Comparison of ENCODE assay signal across 8 cellular contexts in genomic region chr9:94623253-94623652, GRCh38. TPM values are rescaled to one million over a fixed set of nuclear protein-coding genes. Genes with fewer than 3 reads are reported as not detected.
DNase-seq lines count a peak whose midpoint lies in the region; ATAC-seq, FAIRE-seq and TF ChIP-seq lines count a peak whose summit lies in the region.

No MANE protein-coding gene starts in this region.

- ATAC-seq in RWPE2 (ENCODE audit: low read depth): peak; percentile 27; the same call in 1 of the 3 replicates
- ATAC-seq in GM21737 (IDR thresholded peaks at IDR 0.05; ENCODE audit: unreplicated experiment): no peak

- DNase-seq in AG20443 (ENCODE audit: low spot score) (peak; percentile 21), GM19238 (ENCODE audit: insufficient read length, low spot score) (peak; percentile 25), RWPE2 (ENCODE audit: low spot score) (no peak), foreskin fibroblast (no peak), urothelium cell line (ENCODE audit: low spot score) (peak; percentile 29), pons (ENCODE audit: low spot score) (no peak), ovary (no peak)

- H3K27me3 ChIP-seq in RWPE2 (ENCODE audit: insufficient read depth, poor library complexity, severe bottlenecking) (no peaks in the 10 kb centered on the region), ovary (no peaks in the 10 kb centered on the region)

- 77 to 79% (median 77%) methylated on average over 9 of the region's 9 CpGs for WGBS in ovary, 3 donors

- H3K27ac ChIP-seq in RWPE2 (ENCODE audit: poor library complexity, severe bottlenecking) (no peak overlapping the region), ovary (no peak overlapping the region)

- intact Hi-C loops in ovary (cut with DNase I): no loop called here

- H3K36me3 ChIP-seq in RWPE2 (ENCODE audit: low read depth) (no peaks in the 10 kb centered on the region), ovary (no peaks in the 10 kb centered on the region)

- H3K4me1 ChIP-seq in RWPE2 (ENCODE audit: insufficient read depth, poor library complexity, severe bottlenecking): no peaks in the 10 kb centered on the region
- peaks cover 3% of the 10 kb centered on the region for H3K4me1 ChIP-seq in ovary (ENCODE audit: insufficient read depth)

- FAIRE-seq in urothelium cell line (lab: Jason Lieb, UNC): no peak

- TF ChIP-seq EP300 in ovary (IDR thresholded peaks at IDR 0.05): no peak

- no peaks in the 10 kb centered on the region for H3K9me3 ChIP-seq in RWPE2 (ENCODE audit: severe bottlenecking)
- no peaks in the 10 kb centered on the region for H3K9me3 ChIP-seq in ovary

- peak; percentile 17 for TF ChIP-seq CTCF in RWPE2 (IDR thresholded peaks at IDR 0.05; ENCODE audit: poor library complexity, severe bottlenecking)
- TF ChIP-seq CTCF in foreskin fibroblast (IDR thresholded peaks at IDR 0.05; ENCODE audit: low read depth, low read length): peak; percentile 21
- TF ChIP-seq CTCF in ovary (IDR thresholded peaks at IDR 0.05): no peak

- TF ChIP-seq POLR2A in ovary (IDR thresholded peaks at IDR 0.05): no peak

- H3K4me3 ChIP-seq in RWPE2 (ENCODE audit: severe bottlenecking) (no peak overlapping the region), foreskin fibroblast (ENCODE audit: low read depth in 1 of 2, low read length in 2 of 2) (no peak overlapping the region), ovary (no peak overlapping the region)

RNA-seq across cellular contexts. Expression of gene FBP1, which starts 16.1 kb away (rescaled TPM):
- total RNA-seq in ovary: 1 to 10 TPM in 5 of 7 donors, under 1 TPM in 2; 0.30 to 4.6 (median 2.9) TPM
- polyA plus RNA-seq in ovary: 10 to 100 TPM in 1 of 2 donors, 1 to 10 TPM in 1; 1.2 to 16.9 TPM

RNA-seq across cellular contexts. Expression of gene FBP2, which starts 29.6 kb away (rescaled TPM):
- not detected for total RNA-seq in ovary
- not detected for polyA plus RNA-seq in ovary

Comparison
In these comparisons a context has a peak if more than half of its experiments do, and no peak if none do; other contexts are left out.
1. DNase-seq: peak in AG20443 (single experiment), GM19238 (single experiment) and urothelium cell line (single experiment); none in RWPE2 (single experiment), foreskin fibroblast (0 of 2), pons (single experiment) and ovary (0 of 5).
2. CTCF ChIP-seq: peak in RWPE2 (single experiment) and foreskin fibroblast (single experiment); none in ovary (0 of 3).